In the genomic region with DNA sequence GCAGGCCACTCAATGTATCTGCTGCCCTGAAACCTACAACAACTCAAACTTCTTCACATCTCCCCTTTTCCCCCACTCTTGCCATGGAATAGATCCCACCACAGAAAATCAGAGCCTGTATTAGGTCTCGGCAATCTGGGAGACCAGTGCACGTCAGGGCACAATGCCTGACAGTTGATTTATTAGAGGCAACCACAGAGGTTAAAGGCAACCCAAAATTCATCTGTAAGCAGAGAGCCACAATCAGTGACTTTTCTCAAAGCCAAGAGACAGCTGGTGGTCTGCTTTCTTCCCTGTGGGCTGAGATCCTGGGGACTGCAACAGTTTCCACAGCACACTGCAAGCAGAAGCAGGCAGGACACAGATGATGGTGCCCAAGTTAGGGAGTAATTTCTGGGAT, we compare ENCODE assay signal across 1 cellular context.
TF ChIP-seq lines count a peak whose summit lies in the region.

No MANE protein-coding gene starts in this region.

TF ChIP-seq in SK-N-SH, 30 proteins besides CTCF, POLR2A, EP300 and RAD21 (continued from another document):
- no peak for TF ChIP-seq REST (IDR thresholded peaks at IDR 0.05; ENCODE audit: low read depth, low read length)
- TF ChIP-seq YY1 (IDR thresholded peaks at IDR 0.05; ENCODE audit: low read depth) = no peak
- no peak for TF ChIP-seq TAF1 (IDR thresholded peaks at IDR 0.05; ENCODE audit: borderline replicate concordance, low read depth, low read length)
